11 cellular contexts compared by ENCODE assay signal in genomic region chr12:9794484-9795063, GRCh38. TPM values are rescaled to one million over a fixed set of nuclear protein-coding genes. Genes with fewer than 3 reads are reported as not detected.
DNase-seq lines count a peak whose midpoint lies in the region; ATAC-seq and TF ChIP-seq lines count a peak whose summit lies in the region.
"Had no signal": no experiment of that assay in that cellular context is flagged by ENCODE, and none has a peak within 500 bp of the region (broad histone marks: within the 10 kb centered on the region; RNA-seq: fewer than 3 reads in every experiment).

No MANE protein-coding gene starts in this region.

- H3K79me2 ChIP-seq in OCI-LY7 (ENCODE audit: insufficient read depth, low read depth, low read length): no peaks in the 10 kb centered on the region

- H3K27ac ChIP-seq in BLaER1 treated with 17β-estradiol and CSF1 and Interleukin-3, amounts not matched to agents 10 nM and 100 nM: peak overlapping the region in 10 of 11 experiments; percentile 25 to 84 (median 64); a peak in 19 of 22 replicates
- H3K27ac ChIP-seq in OCI-LY7 (ENCODE audit: low read depth, low read length, poor library complexity, severe bottlenecking): no peak overlapping the region
- H3K27ac ChIP-seq: C4-2B, vagina had no signal

- H3K4me3 ChIP-seq in BLaER1 treated with 17β-estradiol and CSF1 and Interleukin-3, amounts not matched to agents 10 nM and 100 nM: peak overlapping the region in 1 of 10 experiments; percentile 27; a peak in 2 of 20 replicates
- no peak overlapping the region for H3K4me3 ChIP-seq in OCI-LY7 (ENCODE audit: low read depth, low read length, poor library complexity, severe bottlenecking)
- H3K4me3 ChIP-seq: vagina had no signal

- peaks cover 30 to 56% (median 42%) of the 10 kb centered on the region in 10 experiments for H3K4me1 ChIP-seq in BLaER1 treated with 17β-estradiol and CSF1 and Interleukin-3, amounts not matched to agents 10 nM and 100 nM
- peaks cover 26% of the 10 kb centered on the region for H3K4me1 ChIP-seq in OCI-LY7 (ENCODE audit: insufficient read depth, low read length, poor library complexity, severe bottlenecking)
- H3K4me1 ChIP-seq: vagina had no signal

- peak; percentile 39 for ATAC-seq in GM18858 (IDR thresholded peaks at IDR 0.05; ENCODE audit: unreplicated experiment)
- no peak for ATAC-seq in central memory CD8-positive, alpha-beta T cell (replicated peaks; ENCODE audit: extremely low read depth, poor library complexity, severe bottlenecking)

- intact Hi-C loops in OCI-LY7 (cut with micrococcal nuclease; ENCODE audit: unreplicated experiment): loop anchor here (5.0 to 10.0 kb wide), 2 partner anchors 162 to 470 kb away; no protein-coding TSS in a partner anchor

- H3K36me3 ChIP-seq in BLaER1 treated with 17β-estradiol and CSF1 and Interleukin-3, amounts not matched to agents 10 nM and 100 nM: no peaks in the 10 kb centered on the region
- H3K36me3 ChIP-seq in OCI-LY7 (ENCODE audit: insufficient read depth, low read length): no peaks in the 10 kb centered on the region
- H3K36me3 ChIP-seq: vagina had no signal

- H2AFZ ChIP-seq in OCI-LY7 (ENCODE audit: low read length): no peak overlapping the region

- peaks cover 5% of the 10 kb centered on the region for H3K9me3 Mint-ChIP-seq in central memory CD8-positive, alpha-beta T cell

- no peak for TF ChIP-seq CTCF in OCI-LY7 (conservative IDR thresholded peaks at IDR 0.05; ENCODE audit: low read length)
- TF ChIP-seq CTCF in GM13976 (IDR thresholded peaks at IDR 0.05; ENCODE audit: borderline replicate concordance, control extremely low read depth, extremely low read depth, insufficient read depth, missing control alignments): no peak

- H3K9me2 ChIP-seq in OCI-LY7 (ENCODE audit: insufficient read depth, low read length): no peaks in the 10 kb centered on the region

- CTCF ChIA-PET in OCI-LY7 (lab: Charles Lee; ENCODE audit: unreplicated experiment): interaction anchor here (1.1 to 6.9 kb wide), 2 partner anchors 36 to 45 kb away, joined by 3 to 65 read pairs; no protein-coding TSS in a partner anchor

- peaks cover 44% of the 10 kb centered on the region for H3K4me1 Mint-ChIP-seq in central memory CD8-positive, alpha-beta T cell

- H3K4me3 Mint-ChIP-seq in central memory CD8-positive, alpha-beta T cell: peak overlapping the region; percentile 51

- no peaks in the 10 kb centered on the region; a peak in 1 of 22 replicates for H3K27me3 ChIP-seq in BLaER1 treated with 17β-estradiol and CSF1 and Interleukin-3, amounts not matched to agents 10 nM and 100 nM
- H3K27me3 ChIP-seq: vagina had no signal

- peak overlapping the region in 6 of 11 experiments; percentile 3 to 49 (median 11); a peak in 7 of 22 replicates for H3K9ac ChIP-seq in BLaER1 treated with 17β-estradiol and CSF1 and Interleukin-3, amounts not matched to agents 10 nM and 100 nM

- H3K36me3 Mint-ChIP-seq in central memory CD8-positive, alpha-beta T cell (ENCODE audit: insufficient read depth): no peaks in the 10 kb centered on the region

- peaks cover 5 to 15% (median 11%) of the 10 kb centered on the region in 11 experiments; a peak in 19 of 22 replicates for H3K9me3 ChIP-seq in BLaER1 treated with 17β-estradiol and CSF1 and Interleukin-3, amounts not matched to agents 10 nM and 100 nM (replicated peaks in 1 of 11)
- no peaks in the 10 kb centered on the region for H3K9me3 ChIP-seq in OCI-LY7 (ENCODE audit: low read length)

- H3K4me2 ChIP-seq in BLaER1 treated with 17β-estradiol and CSF1 and Interleukin-3, amounts not matched to agents 10 nM and 100 nM: peak overlapping the region; percentile 57 to 92 (median 70); a peak in 21 of 22 replicates
- H3K4me2 ChIP-seq in OCI-LY7 (ENCODE audit: low read length): peak overlapping the region; percentile 25; the same call in 1 of the 2 replicates

- no peak for DNase-seq in OCI-LY7 (ENCODE audit: low spot score)
- no peak for DNase-seq in central memory CD8-positive, alpha-beta T cell (ENCODE audit: low spot score in 2 of 2)
- DNase-seq in GM13976 (ENCODE audit: low spot score): no peak
- no peak for DNase-seq in SK-N-DZ (ENCODE audit: low spot score)
- no peak for DNase-seq in NCI-H345 (lab: John Stamatoyannopoulos, UW)
- no peak for DNase-seq in SIG-M5 treated with dmso at 0.1 percent for 504 hours (lab: John Stamatoyannopoulos, UW; ENCODE audit: unreplicated experiment)
- DNase-seq: NCI-H1417 treated with DMSO at 0.1 percent for 48 hours had no signal

- H3K27ac Mint-ChIP-seq in central memory CD8-positive, alpha-beta T cell (ENCODE audit: low read depth): peak overlapping the region; percentile 16

- POLR2A ChIA-PET in OCI-LY7 (lab: Charles Lee): interaction anchor here (0.6 to 4.7 kb wide), 8 partner anchors 11 to 167 kb away, joined by 3 to 25 read pairs (median 4); no protein-coding TSS in a partner anchor

- no TSS peak for BruUV-seq in OCI-LY7 (replicated peaks; lab: Mats Ljungman, UMichigan)

- in situ Hi-C loops in GM13976 (cut with MboI; ENCODE audit: low sequenced_read_pairs, unreplicated experiment): no loop called here

- no peaks in the 10 kb centered on the region for H4K20me1 ChIP-seq in BLaER1 treated with 17β-estradiol and CSF1 and Interleukin-3, amounts not matched to agents 10 nM and 100 nM
- H4K20me1 ChIP-seq in OCI-LY7 (ENCODE audit: insufficient read depth, low read length): no peaks in the 10 kb centered on the region

- H3K27me3 Mint-ChIP-seq in central memory CD8-positive, alpha-beta T cell: peaks cover 12% of the 10 kb centered on the region

RNA-seq across cellular contexts. Expression of gene KLRF1, which starts 32.7 kb away (rescaled TPM):
- total RNA-seq in OCI-LY7 (2014; rRNA removed; shearing (Covaris generic)): not detected in 2 replicates
- total RNA-seq in OCI-LY7 (2022): 0.46 TPM in 1 of 2 replicates, not detected in the other
- not detected in 2 replicates for polyA plus RNA-seq in SK-N-DZ (2014; cell fraction: cytosol; rRNA removed)
- polyA plus RNA-seq in SK-N-DZ (2014; cell fraction: nucleus; rRNA removed): not detected in 2 replicates
- total RNA-seq: vagina had no signal

RNA-seq across cellular contexts. Expression of gene CD69, which starts 33.9 kb away (rescaled TPM):
- total RNA-seq in OCI-LY7 (2014; rRNA removed; shearing (Covaris generic)): 12.3 and 13.7 TPM in 2 replicates
- 9.7 and 10.3 TPM in 2 replicates for total RNA-seq in OCI-LY7 (2022)
- not detected in 2 replicates for polyA plus RNA-seq in SK-N-DZ (2014; cell fraction: cytosol; rRNA removed)
- polyA plus RNA-seq in SK-N-DZ (2014; cell fraction: nucleus; rRNA removed): not detected in 2 replicates
